8 cellular contexts compared by ENCODE assay signal in genomic region chr7:124784879-124785818, GRCh38. TPM values are rescaled to one million over a fixed set of nuclear protein-coding genes. Genes with fewer than 3 reads are reported as not detected.
DNase-seq lines count a peak whose midpoint lies in the region; ATAC-seq and TF ChIP-seq lines count a peak whose summit lies in the region.

No MANE protein-coding gene starts in this region.

- no peak overlapping the region for H3K27ac Mint-ChIP-seq in activated naive CD8-positive, alpha-beta T cell treated with anti-CD3 and anti-CD28 coated beads, Interleukin-2, amount 50 U/mL, for 24 hours
- H3K27ac Mint-ChIP-seq in activated naive CD8-positive, alpha-beta T cell treated with anti-CD3 and anti-CD28 coated beads for 36 hours: no peak overlapping the region

- no peaks in the 10 kb centered on the region for H3K4me1 Mint-ChIP-seq in activated naive CD8-positive, alpha-beta T cell treated with anti-CD3 and anti-CD28 coated beads, Interleukin-2, amount 50 U/mL, for 24 hours
- no peaks in the 10 kb centered on the region for H3K4me1 Mint-ChIP-seq in activated naive CD8-positive, alpha-beta T cell treated with anti-CD3 and anti-CD28 coated beads for 36 hours

- no peaks in the 10 kb centered on the region for H3K36me3 Mint-ChIP-seq in activated naive CD8-positive, alpha-beta T cell treated with anti-CD3 and anti-CD28 coated beads, Interleukin-2, amount 50 U/mL, for 24 hours (ENCODE audit: low read depth)
- no peaks in the 10 kb centered on the region for H3K36me3 Mint-ChIP-seq in activated naive CD8-positive, alpha-beta T cell treated with anti-CD3 and anti-CD28 coated beads for 36 hours

- no peak for ATAC-seq in activated naive CD8-positive, alpha-beta T cell treated with anti-CD3 and anti-CD28 coated beads, Interleukin-2, amount 50 U/mL, for 24 hours
- ATAC-seq in HG02678 (IDR thresholded peaks at IDR 0.05; ENCODE audit: unreplicated experiment): peak; percentile 80

- H3K9me3 Mint-ChIP-seq in activated naive CD8-positive, alpha-beta T cell treated with anti-CD3 and anti-CD28 coated beads, Interleukin-2, amount 50 U/mL, for 24 hours: no peaks in the 10 kb centered on the region
- H3K9me3 Mint-ChIP-seq in activated naive CD8-positive, alpha-beta T cell treated with anti-CD3 and anti-CD28 coated beads for 36 hours: no peaks in the 10 kb centered on the region

- peak; percentile 16 for DNase-seq in activated naive CD8-positive, alpha-beta T cell treated with anti-CD3 and anti-CD28 coated beads, Interleukin-2, amount 50 U/mL, for 24 hours
- DNase-seq in activated naive CD8-positive, alpha-beta T cell treated with anti-CD3 and anti-CD28 coated beads for 36 hours: no peak
- DNase-seq in NCI-H1417 treated with DMSO at 0.1 percent for 48 hours (lab: John Stamatoyannopoulos, UW) (peak; percentile 60), SKM-1 treated with dmso at 0.1 percent for 144 hours (lab: John Stamatoyannopoulos, UW; ENCODE audit: unreplicated experiment) (peak; percentile 41), fibroblast of pulmonary artery (ENCODE audit: low read depth) (peak; percentile 74), occipital lobe (lab: John Stamatoyannopoulos, UW) (peak; percentile 28), mesenteric fat pad (ENCODE audit: low spot score) (no peak)

- peaks cover 22% of the 10 kb centered on the region for H3K27me3 Mint-ChIP-seq in activated naive CD8-positive, alpha-beta T cell treated with anti-CD3 and anti-CD28 coated beads, Interleukin-2, amount 50 U/mL, for 24 hours
- H3K27me3 Mint-ChIP-seq in activated naive CD8-positive, alpha-beta T cell treated with anti-CD3 and anti-CD28 coated beads for 36 hours: peaks cover 17% of the 10 kb centered on the region

- no peak overlapping the region for H3K4me3 Mint-ChIP-seq in activated naive CD8-positive, alpha-beta T cell treated with anti-CD3 and anti-CD28 coated beads, Interleukin-2, amount 50 U/mL, for 24 hours
- H3K4me3 Mint-ChIP-seq in activated naive CD8-positive, alpha-beta T cell treated with anti-CD3 and anti-CD28 coated beads for 36 hours: no peak overlapping the region

- TF ChIP-seq CTCF in fibroblast of pulmonary artery (IDR thresholded peaks at IDR 0.05; ENCODE audit: low read length, missing control alignments): peak; percentile 97

- H3K4me3 ChIP-seq in fibroblast of pulmonary artery (replicated peaks; ENCODE audit: low read depth, low read length): no peak overlapping the region

RNA-seq across cellular contexts. Expression of gene GPR37, which starts 19.6 kb away (rescaled TPM):
- total RNA-seq in activated naive CD8-positive, alpha-beta T cell treated with anti-CD3 and anti-CD28 coated beads for 36 hours: not detected
- total RNA-seq in occipital lobe: 24.3 TPM
- not detected for total RNA-seq in mesenteric fat pad

Comparison
In these comparisons a context has a peak if more than half of its experiments do, and no peak if none do; other contexts are left out.
1. DNase-seq: peak in activated naive CD8-positive, alpha-beta T cell treated with anti-CD3 and anti-CD28 coated beads, Interleukin-2, amount 50 U/mL, for 24 hours (single experiment), NCI-H1417 treated with DMSO at 0.1 percent for 48 hours (single experiment), SKM-1 treated with dmso at 0.1 percent for 144 hours (single experiment), fibroblast of pulmonary artery (single experiment) and occipital lobe (single experiment); none in activated naive CD8-positive, alpha-beta T cell treated with anti-CD3 and anti-CD28 coated beads for 36 hours (single experiment) and mesenteric fat pad (single experiment).
2. RNA of gene GPR37, which starts 19.6 kb away (total RNA-seq): 24.3 TPM in occipital lobe (single experiment); not detected in mesenteric fat pad (single experiment) and not detected in activated naive CD8-positive, alpha-beta T cell treated with anti-CD3 and anti-CD28 coated beads for 36 hours; every median in the first group is over 10 times any median in the second.